ENCODE assay signal across 1 cellular context in genomic region chr1:61181016-61181560, GRCh38.
TF ChIP-seq lines count a peak whose summit lies in the region.

No MANE protein-coding gene starts in this region.

TF ChIP-seq in IMR-90, 13 proteins besides CTCF, POLR2A, EP300 and RAD21:
- TF ChIP-seq MAFK (IDR thresholded peaks at IDR 0.05; ENCODE audit: low read depth, low read length) (no peak), CEBPB (IDR thresholded peaks at IDR 0.05; ENCODE audit: low read depth, low read length) (peak; percentile 27; the same call in 1 of the 2 replicates)
